19 cellular contexts compared by ENCODE assay signal in the genomic region with DNA sequence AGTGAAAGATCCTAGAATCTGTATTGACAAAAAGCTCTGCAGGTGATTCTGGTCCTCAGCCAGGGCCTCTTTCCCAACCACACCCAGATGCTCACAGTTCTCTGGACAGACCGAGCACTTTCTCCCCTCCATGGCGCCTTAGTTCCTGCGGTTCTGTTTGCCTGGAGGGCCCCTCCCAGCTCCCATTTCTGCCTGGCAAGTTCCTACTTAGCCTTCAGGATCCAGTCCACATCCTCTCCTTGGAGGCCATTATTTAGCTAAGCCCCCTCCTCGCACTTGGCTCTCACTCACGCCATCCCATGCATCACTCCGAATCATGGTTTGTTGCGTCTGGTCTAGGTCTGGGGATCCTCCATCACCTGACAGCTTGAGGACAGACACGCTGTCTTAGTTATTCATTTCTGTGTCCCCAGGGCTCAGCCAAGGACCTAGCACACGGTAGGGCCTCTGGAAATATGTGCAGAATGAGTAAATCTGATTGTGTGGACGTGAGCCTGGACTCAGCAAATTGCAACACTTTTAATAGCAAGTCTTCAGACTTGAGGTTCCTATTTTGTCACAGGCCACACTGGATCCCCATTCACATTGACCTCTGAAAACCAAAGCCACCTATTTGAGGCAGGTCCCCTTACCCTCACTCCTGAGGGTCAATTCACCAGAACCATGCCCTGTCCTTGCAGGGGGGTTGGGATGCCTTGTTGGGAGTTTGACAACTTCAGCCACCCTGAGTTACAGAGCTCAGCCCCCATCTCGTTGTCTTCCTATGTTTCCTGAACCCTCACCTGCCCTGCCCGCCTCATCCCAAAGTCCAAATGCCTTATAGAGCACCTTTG. TPM values are rescaled to one million over a fixed set of nuclear protein-coding genes. Genes with fewer than 3 reads are reported as not detected.
DNase-seq lines count a peak whose midpoint lies in the region; TF ChIP-seq lines count a peak whose summit lies in the region.
"Had no signal": no experiment of that assay in that cellular context is flagged by ENCODE, and none has a peak within 500 bp of the region (broad histone marks: within the 10 kb centered on the region; RNA-seq: fewer than 3 reads in every experiment).

No MANE protein-coding gene starts in this region.

- intact Hi-C loops in transverse colon (cut with DNase I; ENCODE audit: low total_unique reads) = no loop called here
- intact Hi-C loops in Caco-2 (cut with micrococcal nuclease; ENCODE audit: unreplicated experiment) = no loop called here

- no peaks in the 10 kb centered on the region for H3K36me3 ChIP-seq in osteoblast (ENCODE audit: insufficient read depth, low read length)
- no peaks in the 10 kb centered on the region for H3K36me3 ChIP-seq in transverse colon
- no peaks in the 10 kb centered on the region for H3K36me3 ChIP-seq in Caco-2 (ENCODE audit: control insufficient read depth, insufficient read depth, low read length)
- H3K36me3 ChIP-seq: gastrocnemius medialis, left lung, thoracic aorta had no signal

- POLR2A ChIA-PET in activated CD4-positive, alpha-beta memory T cell treated with anti-CD3 and anti-CD28 coated beads, Interleukin-2, amount 10 ng/mL, durations not matched to agents 7 days and 5 days (lab: Charles Lee) = no interaction called here
- POLR2A ChIA-PET in Caco-2 (lab: Charles Lee) = no interaction called here

- CTCF ChIA-PET in activated CD4-positive, alpha-beta memory T cell treated with anti-CD3 and anti-CD28 coated beads, Interleukin-2, amount 10 ng/mL, durations not matched to agents 7 days and 5 days (lab: Charles Lee) = interaction anchor here (1.0 to 9.2 kb wide), 4 partner anchors 11 to 156 kb away, joined by 3 to 208 read pairs (median 51); no protein-coding TSS in a partner anchor
- CTCF ChIA-PET in Caco-2 (lab: Charles Lee) = interaction anchor here (1.1 kb wide), 1 partner anchor 19 kb away, joined by 3 read pairs; no protein-coding TSS in a partner anchor

- no peak overlapping the region for H3K4me2 ChIP-seq in osteoblast (ENCODE audit: insufficient read depth, low read length)

- H3K4me1 ChIP-seq in osteoblast (ENCODE audit: insufficient read depth, low read length) (peaks cover 41% of the 10 kb centered on the region), transverse colon (peaks cover 7 to 53% (median 19%) of the 10 kb centered on the region in 4 donors), Caco-2 (peaks cover 3% of the 10 kb centered on the region; the same call in 1 of the 2 replicates)

- no peaks in the 10 kb centered on the region for H3K9me3 Mint-ChIP-seq in activated CD4-positive, alpha-beta memory T cell treated with anti-CD3 and anti-CD28 coated beads, Interleukin-2, amount 10 ng/mL, durations not matched to agents 7 days and 5 days
- H3K9me3 Mint-ChIP-seq in Caco-2 (ENCODE audit: unreplicated experiment) = no peaks in the 10 kb centered on the region
- H3K9me3 Mint-ChIP-seq: activated naive CD8-positive, alpha-beta T cell treated with anti-CD3 and anti-CD28 coated beads for 36 hours; activated T-cell treated with anti-CD3 and anti-CD28 coated beads, Interleukin-2, amount 50 U/mL, for 72 hours had no signal

- H3K27me3 Mint-ChIP-seq in activated CD4-positive, alpha-beta memory T cell treated with anti-CD3 and anti-CD28 coated beads, Interleukin-2, amount 10 ng/mL, durations not matched to agents 7 days and 5 days = peaks cover 22% of the 10 kb centered on the region
- H3K27me3 Mint-ChIP-seq in Caco-2 (ENCODE audit: insufficient read depth, unreplicated experiment) = peaks cover 16% of the 10 kb centered on the region
- H3K27me3 Mint-ChIP-seq: activated naive CD8-positive, alpha-beta T cell treated with anti-CD3 and anti-CD28 coated beads for 36 hours had no signal

- H4K20me1 ChIP-seq in osteoblast (ENCODE audit: insufficient read depth, low read length) = peaks cover 12% of the 10 kb centered on the region

- H3K4me3 ChIP-seq in osteoblast (ENCODE audit: insufficient read depth, low read length) = no peak overlapping the region
- no peak overlapping the region for H3K4me3 ChIP-seq in transverse colon
- H3K4me3 ChIP-seq in Caco-2 (ENCODE audit: low read depth, low read length) = no peak overlapping the region
- H3K4me3 ChIP-seq: body of pancreas, gastrocnemius medialis, left lung, thoracic aorta had no signal

- no peak overlapping the region for H3K4me3 Mint-ChIP-seq in activated CD4-positive, alpha-beta memory T cell treated with anti-CD3 and anti-CD28 coated beads, Interleukin-2, amount 10 ng/mL, durations not matched to agents 7 days and 5 days
- no peak overlapping the region for H3K4me3 Mint-ChIP-seq in Caco-2 (ENCODE audit: unreplicated experiment)
- H3K4me3 Mint-ChIP-seq: activated naive CD8-positive, alpha-beta T cell treated with anti-CD3 and anti-CD28 coated beads for 36 hours had no signal

- TF ChIP-seq EP300 in transverse colon (IDR thresholded peaks at IDR 0.05; ENCODE audit: low read depth) = no peak

- H3K9me3 ChIP-seq in osteoblast (ENCODE audit: low read depth, low read length) (no peaks in the 10 kb centered on the region), transverse colon (no peaks in the 10 kb centered on the region), Caco-2 (no peaks in the 10 kb centered on the region; the same call in 1 of the 2 replicates)
- H3K9me3 ChIP-seq: body of pancreas, gastrocnemius medialis, left lung, thoracic aorta had no signal

- H3K27me3 ChIP-seq in osteoblast (ENCODE audit: insufficient read depth, low read length) (peaks cover 47% of the 10 kb centered on the region), transverse colon (no peaks in the 10 kb centered on the region), Caco-2 (replicated peaks; ENCODE audit: control insufficient read depth, insufficient read depth, low read length) (no peaks in the 10 kb centered on the region)
- H3K27me3 ChIP-seq: body of pancreas, gastrocnemius medialis had no signal

- TF ChIP-seq POLR2A in transverse colon (IDR thresholded peaks at IDR 0.05) = no peak

- H3K79me2 ChIP-seq in osteoblast (ENCODE audit: insufficient read depth, low read length) = no peaks in the 10 kb centered on the region

- WGBS in transverse colon (ENCODE audit: low coverage in 1 of 2), 2 donors = 67 to 69% methylated on average over 4 to 12 of the region's 12 CpGs

- no TSS peak for BruUV-seq in Caco-2 (replicated peaks; lab: Mats Ljungman, UMichigan)

- peak; percentile 10 to 11 for DNase-seq in activated T-cell treated with anti-CD3 and anti-CD28 coated beads, Interleukin-2, amount 50 U/mL, for 48 hours
- no peak for DNase-seq in activated T-cell treated with anti-CD3 and anti-CD28 coated beads, Interleukin-2, amount 50 U/mL, for 1 hour
- DNase-seq in activated CD4-positive, alpha-beta memory T cell treated with anti-CD3 and anti-CD28 coated beads, Interleukin-2, amount 10 ng/mL, durations not matched to agents 7 days and 5 days = peak; percentile 15
- DNase-seq in osteoblast (ENCODE audit: insufficient read length, low spot score, missing footprints) = peak; percentile 31
- no peak for DNase-seq in transverse colon
- no peak for DNase-seq in Caco-2
- DNase-seq in middle frontal gyrus (ENCODE audit: extremely low spot score, low spot score) = no peak
- DNase-seq in stimulated activated CD4-positive, alpha-beta T cell treated with anti-CD3 and anti-CD28 coated beads, Interleukin-4, amount 100 ng/mL, for 1 hour = no peak
- DNase-seq: DMS53; gastrocnemius medialis; NCI-H1436; NK-92 treated with Interleukin-12 subunit alpha and Interleukin-12 subunit beta, amount 100 ng/mL, for 24 hours had no signal

- H2AFZ ChIP-seq in osteoblast (ENCODE audit: low read length) = no peak overlapping the region

- H3K4me1 Mint-ChIP-seq in activated CD4-positive, alpha-beta memory T cell treated with anti-CD3 and anti-CD28 coated beads, Interleukin-2, amount 10 ng/mL, durations not matched to agents 7 days and 5 days = peaks cover 9% of the 10 kb centered on the region
- no peaks in the 10 kb centered on the region for H3K4me1 Mint-ChIP-seq in Caco-2 (ENCODE audit: low read depth, unreplicated experiment)

- no peaks in the 10 kb centered on the region for H3K36me3 Mint-ChIP-seq in activated CD4-positive, alpha-beta memory T cell treated with anti-CD3 and anti-CD28 coated beads, Interleukin-2, amount 10 ng/mL, durations not matched to agents 7 days and 5 days (ENCODE audit: low read depth)
- H3K36me3 Mint-ChIP-seq in Caco-2 (ENCODE audit: insufficient read depth, unreplicated experiment) = no peaks in the 10 kb centered on the region
- H3K36me3 Mint-ChIP-seq: activated naive CD8-positive, alpha-beta T cell treated with anti-CD3 and anti-CD28 coated beads for 36 hours had no signal

- in situ Hi-C loops in transverse colon (cut with MboI; ENCODE audit: low pct_ligation_motif_present in 1 of 4, low pct_unique_long_range_greater_than_20kb in 1 of 4, low sequenced_read_pairs in 3 of 4) = loop anchor here (5.0 to 25.0 kb wide), 4 partner anchors 132 to 140 kb away; no protein-coding TSS in a partner anchor

- H3K27ac Mint-ChIP-seq in activated CD4-positive, alpha-beta memory T cell treated with anti-CD3 and anti-CD28 coated beads, Interleukin-2, amount 10 ng/mL, durations not matched to agents 7 days and 5 days = no peak overlapping the region
- H3K27ac Mint-ChIP-seq in Caco-2 (ENCODE audit: unreplicated experiment) = no peak overlapping the region
- H3K27ac Mint-ChIP-seq: activated naive CD8-positive, alpha-beta T cell treated with anti-CD3 and anti-CD28 coated beads for 36 hours; activated T-cell treated with anti-CD3 and anti-CD28 coated beads, Interleukin-2, amount 50 U/mL, for 72 hours had no signal

- no peak for TF ChIP-seq CTCF in osteoblast (IDR thresholded peaks at IDR 0.05; ENCODE audit: extremely low read depth, low read depth, low read length)
- TF ChIP-seq CTCF in transverse colon (IDR thresholded peaks at IDR 0.05) = no peak
- TF ChIP-seq CTCF in Caco-2 (IDR thresholded peaks at IDR 0.05; ENCODE audit: insufficient read depth in 1 of 2, low read depth in 1 of 2, low read length in 1 of 2, severe bottlenecking in 1 of 2, unreplicated experiment in 1 of 2) = no peak

- H3K27ac ChIP-seq in osteoblast (ENCODE audit: low read depth, low read length) (no peak overlapping the region), transverse colon (peak overlapping the region; percentile 63 to 82 (median 72))
- H3K27ac ChIP-seq: body of pancreas, C4-2B, left lung, thoracic aorta had no signal

RNA-seq across cellular contexts. Expression of a gene that starts 50.7 kb away (rescaled TPM):
- under 1 TPM; 0.30 to 0.33 TPM for total RNA-seq in activated CD4-positive, alpha-beta memory T cell treated with anti-CD3 and anti-CD28 coated beads, Interleukin-2, amount 10 ng/mL, durations not matched to agents 7 days and 5 days
- total RNA-seq in osteoblast = 8.0 and 29.3 TPM in 2 replicates
- total RNA-seq in transverse colon = 10 to 100 TPM in 2 of 4 donors, 1 to 10 TPM in 2; 4.6 to 51.9 (median 10.7) TPM
- not detected in 2 replicates for total RNA-seq in Caco-2 (2022)
- total RNA-seq: endothelial cell of umbilical vein had no signal

Comparison
In these comparisons a context has a peak if more than half of its experiments do, and no peak if none do; other contexts are left out.
1. DNase-seq: peak in activated T-cell treated with anti-CD3 and anti-CD28 coated beads, Interleukin-2, amount 50 U/mL, for 48 hours (2 of 2), activated CD4-positive, alpha-beta memory T cell treated with anti-CD3 and anti-CD28 coated beads, Interleukin-2, amount 10 ng/mL, durations not matched to agents 7 days and 5 days (single experiment) and osteoblast (single experiment); none in activated T-cell treated with anti-CD3 and anti-CD28 coated beads, Interleukin-2, amount 50 U/mL, for 1 hour (single experiment), transverse colon (single experiment), Caco-2 (0 of 2), middle frontal gyrus (single experiment) and stimulated activated CD4-positive, alpha-beta T cell treated with anti-CD3 and anti-CD28 coated beads, Interleukin-4, amount 100 ng/mL, for 1 hour (single experiment).